8 cellular contexts compared by ENCODE assay signal in the genomic region with DNA sequence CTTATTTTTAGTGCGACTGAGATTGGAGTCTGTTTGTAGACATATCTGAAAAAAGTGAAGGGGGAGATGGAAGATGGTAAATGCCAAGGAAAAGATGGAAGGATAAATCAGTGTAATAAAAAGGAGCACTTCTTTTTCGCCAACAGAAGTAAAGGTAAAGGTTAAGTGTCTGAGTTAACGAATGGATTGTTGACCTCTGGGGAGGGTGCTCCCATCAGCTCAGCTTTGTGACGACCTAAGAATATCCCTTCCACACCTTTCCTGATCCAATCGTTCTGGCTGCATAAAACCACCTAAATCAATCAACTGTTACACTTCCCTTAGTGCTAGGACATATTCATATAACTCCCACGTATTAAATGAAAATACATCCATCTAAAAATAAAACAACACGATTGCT. TPM values are rescaled to one million over a fixed set of nuclear protein-coding genes. Genes with fewer than 3 reads are reported as not detected.
DNase-seq lines count a peak whose midpoint lies in the region; ATAC-seq and TF ChIP-seq lines count a peak whose summit lies in the region.

No MANE protein-coding gene starts in this region.

- H2AFZ ChIP-seq in OCI-LY7 (ENCODE audit: low read length), result peak overlapping the region; percentile 40; the same call in 1 of the 2 replicates

- POLR2A ChIA-PET in Caco-2 (lab: Charles Lee), result interaction anchor here (0.6 to 1.8 kb wide), 2 partner anchors 40 to 59 kb away, joined by 3 to 10 read pairs; partner anchors contain the start of gene REXO2
- POLR2A ChIA-PET in OCI-LY7 (lab: Charles Lee), result interaction anchor here (0.6 to 0.8 kb wide), 2 partner anchors 81 to 808 kb away, joined by 3 to 6 read pairs; no protein-coding TSS in a partner anchor

- no TSS peak for BruUV-seq in Caco-2 (replicated peaks; lab: Mats Ljungman, UMichigan)
- no TSS peak for BruUV-seq in OCI-LY7 (replicated peaks; lab: Mats Ljungman, UMichigan)

- intact Hi-C loops in Caco-2 (cut with micrococcal nuclease; ENCODE audit: unreplicated experiment) (no loop called here), OCI-LY7 (cut with micrococcal nuclease; ENCODE audit: unreplicated experiment) (no loop called here), head of caudate nucleus (cut with DNase I) (loop anchor here (10.0 kb wide), 1 partner anchor 55 kb away; no protein-coding TSS in a partner anchor)

- H3K9me3 Mint-ChIP-seq in Caco-2 (ENCODE audit: unreplicated experiment), result no peaks in the 10 kb centered on the region

- CTCF ChIA-PET in Caco-2 (lab: Charles Lee) (interaction anchor here (1.3 kb wide), 1 partner anchor 59 kb away, joined by 3 read pairs; no protein-coding TSS in a partner anchor), OCI-LY7 (lab: Charles Lee; ENCODE audit: unreplicated experiment) (no interaction called here)

- DNase-seq in Caco-2 (peak in 1 of 2 experiments; percentile 15), OCI-LY7 (ENCODE audit: low spot score) (no peak), iPS-NIHi11 (ENCODE audit: low spot score) (no peak), head of caudate nucleus (no peak), GM20000 (ENCODE audit: low spot score) (no peak)

- no peaks in the 10 kb centered on the region for H3K27me3 ChIP-seq in Caco-2 (replicated peaks; ENCODE audit: control insufficient read depth, insufficient read depth, low read length)
- no peaks in the 10 kb centered on the region for H3K27me3 ChIP-seq in esophagus (ENCODE audit: control insufficient read depth in 1 of 2, insufficient read depth in 2 of 2, low read length in 2 of 2)
- no peaks in the 10 kb centered on the region for H3K27me3 ChIP-seq in neutrophil

- TF ChIP-seq CTCF in Caco-2 (IDR thresholded peaks at IDR 0.05; ENCODE audit: insufficient read depth in 1 of 2, low read depth in 1 of 2, low read length in 1 of 2, severe bottlenecking in 1 of 2, unreplicated experiment in 1 of 2), result no peak
- no peak for TF ChIP-seq CTCF in OCI-LY7 (conservative IDR thresholded peaks at IDR 0.05; ENCODE audit: low read length)
- TF ChIP-seq CTCF in neutrophil (IDR thresholded peaks at IDR 0.05), result no peak
- TF ChIP-seq CTCF in GM20000 (IDR thresholded peaks at IDR 0.05; ENCODE audit: extremely low read depth, missing control alignments), result no peak

- H3K27ac ChIP-seq in OCI-LY7 (ENCODE audit: low read depth, low read length, poor library complexity, severe bottlenecking), result peak overlapping the region; percentile 67
- H3K27ac ChIP-seq in esophagus (ENCODE audit: low read depth in 2 of 2, low read length in 1 of 2), result peak overlapping the region; percentile 78 to 99
- peak overlapping the region; percentile 97 for H3K27ac ChIP-seq in neutrophil

- peaks cover 56% of the 10 kb centered on the region for H3K79me2 ChIP-seq in OCI-LY7 (ENCODE audit: insufficient read depth, low read depth, low read length)

- no peaks in the 10 kb centered on the region; the same call in 1 of the 2 replicates for H4K20me1 ChIP-seq in OCI-LY7 (ENCODE audit: insufficient read depth, low read length)

- WGBS in esophagus, 2 donors, result 9 to 15% methylated on average over 7 of the region's 7 CpGs

- peaks cover 16% of the 10 kb centered on the region for H3K4me1 ChIP-seq in Caco-2
- peaks cover 30% of the 10 kb centered on the region for H3K4me1 ChIP-seq in OCI-LY7 (ENCODE audit: insufficient read depth, low read length, poor library complexity, severe bottlenecking)
- peaks cover 0 to 2% of the 10 kb centered on the region in 2 donors for H3K4me1 ChIP-seq in esophagus (ENCODE audit: control insufficient read depth in 2 of 2, insufficient read depth in 2 of 2, low read length in 1 of 2)
- peaks cover 38 to 46% of the 10 kb centered on the region in 2 experiments for H3K4me1 ChIP-seq in neutrophil (ENCODE audit: control insufficient read depth in 1 of 2, insufficient read depth in 1 of 2, low read depth in 1 of 2, low read length in 1 of 2)

- peak overlapping the region; percentile 85 for H3K4me2 ChIP-seq in OCI-LY7 (ENCODE audit: low read length)

- H3K36me3 ChIP-seq in Caco-2 (ENCODE audit: control insufficient read depth, insufficient read depth, low read length), result peaks cover 3% of the 10 kb centered on the region; the same call in 1 of the 2 replicates
- H3K36me3 ChIP-seq in OCI-LY7 (ENCODE audit: insufficient read depth, low read length), result peaks cover 25% of the 10 kb centered on the region
- H3K36me3 ChIP-seq in esophagus (ENCODE audit: control insufficient read depth in 2 of 2, insufficient read depth in 2 of 2, low read length in 1 of 2), result no peaks in the 10 kb centered on the region
- H3K36me3 ChIP-seq in neutrophil, result peaks cover 15% of the 10 kb centered on the region

- H3K4me3 ChIP-seq in Caco-2 (ENCODE audit: low read depth, low read length) (peak overlapping the region; percentile 51), OCI-LY7 (ENCODE audit: low read depth, low read length, poor library complexity, severe bottlenecking) (peak overlapping the region; percentile 79), esophagus (ENCODE audit: low read depth in 1 of 2, low read length in 2 of 2) (peak overlapping the region; percentile 92 to 100), neutrophil (ENCODE audit: low read depth in 1 of 2, low read length in 1 of 2) (peak overlapping the region; percentile 72 to 83)

- no peak for ATAC-seq in GM21367 (IDR thresholded peaks at IDR 0.05; ENCODE audit: unreplicated experiment)

- peak overlapping the region; percentile 91 for H3K4me3 Mint-ChIP-seq in Caco-2 (ENCODE audit: unreplicated experiment)

- H3K9me3 ChIP-seq in Caco-2, result no peaks in the 10 kb centered on the region
- H3K9me3 ChIP-seq in OCI-LY7 (ENCODE audit: low read length), result no peaks in the 10 kb centered on the region
- no peaks in the 10 kb centered on the region for H3K9me3 ChIP-seq in esophagus (ENCODE audit: control insufficient read depth in 2 of 2, insufficient read depth in 1 of 2, low read depth in 1 of 2, low read length in 1 of 2)
- no peaks in the 10 kb centered on the region for H3K9me3 ChIP-seq in neutrophil

- H3K9me2 ChIP-seq in OCI-LY7 (ENCODE audit: insufficient read depth, low read length), result no peaks in the 10 kb centered on the region

- H3K36me3 Mint-ChIP-seq in Caco-2 (ENCODE audit: insufficient read depth, unreplicated experiment), result peaks cover 31% of the 10 kb centered on the region

- H3K27ac Mint-ChIP-seq in Caco-2 (ENCODE audit: unreplicated experiment), result peak overlapping the region; percentile 99

- no peaks in the 10 kb centered on the region for H3K27me3 Mint-ChIP-seq in Caco-2 (ENCODE audit: insufficient read depth, unreplicated experiment)

- peaks cover 36% of the 10 kb centered on the region for H3K4me1 Mint-ChIP-seq in Caco-2 (ENCODE audit: low read depth, unreplicated experiment)

RNA-seq across cellular contexts. Expression of gene C11orf71, which starts 0.8 kb away (rescaled TPM):
- total RNA-seq in Caco-2 (2022) (9.5 and 9.8 TPM in 2 replicates), OCI-LY7 (2022) (12.8 and 13.2 TPM in 2 replicates)
- 13.5 and 28.7 TPM in 2 replicates for total RNA-seq in OCI-LY7 (2014; rRNA removed; shearing (Covaris generic))
- polyA plus RNA-seq in esophagus, result 1 to 10 TPM; 4.1 to 5.5 TPM

RNA-seq across cellular contexts. Expression of gene RBM7, which starts 1.0 kb away (rescaled TPM):
- total RNA-seq in Caco-2 (2022), result 57.6 and 62.6 TPM in 2 replicates
- 21.3 and 28.6 TPM in 2 replicates for total RNA-seq in OCI-LY7 (2014; rRNA removed; shearing (Covaris generic))
- total RNA-seq in OCI-LY7 (2022), result 26.3 and 28.6 TPM in 2 replicates
- 10 to 100 TPM in 1 of 2 donors, 1 to 10 TPM in 1; 4.3 to 11.4 TPM for polyA plus RNA-seq in esophagus

RNA-seq across cellular contexts. Expression of gene REXO2, which starts 39.8 kb away (rescaled TPM):
- total RNA-seq in Caco-2 (2022) (221 and 241 TPM in 2 replicates), OCI-LY7 (2022) (65.0 and 69.3 TPM in 2 replicates)
- total RNA-seq in OCI-LY7 (2014; rRNA removed; shearing (Covaris generic)), result 59.9 and 69.3 TPM in 2 replicates
- 10 to 100 TPM; 76.8 to 82.7 TPM for polyA plus RNA-seq in esophagus
